Comparison of ENCODE assay signal across 14 cellular contexts in the genomic region with DNA sequence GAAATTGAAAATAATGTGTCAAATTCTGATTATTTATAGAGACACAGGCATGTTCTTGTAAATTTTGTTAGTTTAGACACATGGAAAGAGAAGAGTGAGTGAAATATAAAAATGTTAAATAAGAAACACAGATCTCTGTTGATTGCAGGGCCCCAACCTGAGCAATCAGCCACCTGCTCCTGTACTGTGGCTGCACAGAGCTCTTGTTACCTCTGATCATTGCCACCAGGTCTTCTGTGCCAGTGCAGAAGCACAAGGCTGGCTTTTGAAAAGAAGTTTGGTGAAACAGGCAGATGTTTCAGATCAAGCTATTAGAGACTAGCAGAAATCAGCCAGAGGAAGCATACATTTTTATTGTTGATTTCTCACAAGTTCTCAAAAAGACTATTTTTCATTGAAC.
DNase-seq lines count a peak whose midpoint lies in the region; ATAC-seq lines count a peak whose summit lies in the region.
"Had no signal": no experiment of that assay in that cellular context is flagged by ENCODE, and none has a peak within 500 bp of the region (broad histone marks: within the 10 kb centered on the region; RNA-seq: fewer than 3 reads in every experiment).

No MANE protein-coding gene starts in this region.

- intact Hi-C loops in activated naive CD4-positive, alpha-beta T cell treated with anti-CD3 and anti-CD28 coated beads for 36 hours (cut with micrococcal nuclease) = loop anchor here (5.0 kb wide), 1 partner anchor 35 kb away; no protein-coding TSS in a partner anchor

- H3K23ac ChIP-seq in trophoblast cell (ENCODE audit: low read length) = no peak overlapping the region

- CTCF ChIA-PET in activated naive CD4-positive, alpha-beta T cell treated with anti-CD3 and anti-CD28 coated beads for 36 hours (lab: Charles Lee) = interaction anchor here (1.2 kb wide), 1 partner anchor 15 kb away, joined by 3 read pairs; no protein-coding TSS in a partner anchor
- CTCF ChIA-PET in T-cell (lab: Charles Lee) = interaction anchor here in 1 of 2 donors (0.6 kb wide), 1 partner anchor 42 kb away, joined by 3 read pairs; no protein-coding TSS in a partner anchor

- no peak overlapping the region for H3K4me3 ChIP-seq in trophoblast cell (ENCODE audit: low read depth, low read length)

- H3K79me2 ChIP-seq in trophoblast cell (ENCODE audit: control insufficient read depth, insufficient read depth, low read length, poor library complexity) = no peaks in the 10 kb centered on the region

- no peak overlapping the region for H4K8ac ChIP-seq in trophoblast cell (ENCODE audit: low read depth, low read length)

- no peak overlapping the region for H3K14ac ChIP-seq in trophoblast cell (ENCODE audit: low read length)

- H3K9ac ChIP-seq in trophoblast cell (ENCODE audit: low read length) = no peak overlapping the region

- no peak overlapping the region for H4K91ac ChIP-seq in trophoblast cell (ENCODE audit: low read depth, low read length)

- no peak overlapping the region for H3K4ac ChIP-seq in trophoblast cell (ENCODE audit: low read depth, low read length)

- H3K9me3 Mint-ChIP-seq in activated naive CD4-positive, alpha-beta T cell treated with anti-CD3 and anti-CD28 coated beads for 36 hours = no peaks in the 10 kb centered on the region
- H3K9me3 Mint-ChIP-seq in T-cell = no peaks in the 10 kb centered on the region
- H3K9me3 Mint-ChIP-seq in activated naive CD8-positive, alpha-beta T cell (ENCODE audit: low read depth) = no peaks in the 10 kb centered on the region
- no peaks in the 10 kb centered on the region for H3K9me3 Mint-ChIP-seq in stimulated activated naive CD8-positive, alpha-beta T cell treated with anti-CD3 and anti-CD28 coated beads, Interleukin-15, amount 100 ng/mL, for 72 hours
- H3K9me3 Mint-ChIP-seq: CD8-positive, alpha-beta memory T cell had no signal

- no peak overlapping the region for H4K12ac ChIP-seq in trophoblast cell (ENCODE audit: low read depth, low read length)

- H3K4me3 Mint-ChIP-seq in activated naive CD4-positive, alpha-beta T cell treated with anti-CD3 and anti-CD28 coated beads for 36 hours = peak overlapping the region; percentile 4
- peak overlapping the region in 1 of 3 donors; percentile 33 for H3K4me3 Mint-ChIP-seq in T-cell
- H3K4me3 Mint-ChIP-seq in activated naive CD8-positive, alpha-beta T cell = peak overlapping the region; percentile 44
- peak overlapping the region; percentile 52 to 56 for H3K4me3 Mint-ChIP-seq in stimulated activated naive CD8-positive, alpha-beta T cell treated with anti-CD3 and anti-CD28 coated beads, Interleukin-15, amount 100 ng/mL, for 72 hours
- H3K4me3 Mint-ChIP-seq: CD8-positive, alpha-beta memory T cell had no signal

- no peak overlapping the region for H2BK120ac ChIP-seq in trophoblast cell (ENCODE audit: insufficient read depth, low read length, poor library complexity)

- POLR2A ChIA-PET in T-cell (lab: Charles Lee) = no interaction called here

- H3K18ac ChIP-seq in trophoblast cell (ENCODE audit: low read length) = no peak overlapping the region

- peak; percentile 45 to 62 (median 48) for ATAC-seq in T-cell (replicated peaks in 1 of 4)
- ATAC-seq in stimulated activated naive CD8-positive, alpha-beta T cell treated with anti-CD3 and anti-CD28 coated beads, Interleukin-15, amount 100 ng/mL, for 72 hours = no peak

- no peak overlapping the region for H2AK5ac ChIP-seq in trophoblast cell (ENCODE audit: low read length)

- H3K27ac Mint-ChIP-seq in activated naive CD4-positive, alpha-beta T cell treated with anti-CD3 and anti-CD28 coated beads for 36 hours = peak overlapping the region; percentile 82
- H3K27ac Mint-ChIP-seq in T-cell = peak overlapping the region; percentile 39 to 66
- H3K27ac Mint-ChIP-seq in activated naive CD8-positive, alpha-beta T cell = peak overlapping the region; percentile 84
- H3K27ac Mint-ChIP-seq in stimulated activated naive CD8-positive, alpha-beta T cell treated with anti-CD3 and anti-CD28 coated beads, Interleukin-15, amount 100 ng/mL, for 72 hours = peak overlapping the region in 1 of 2 donors; percentile 57

- no peaks in the 10 kb centered on the region for H3K27me3 Mint-ChIP-seq in activated naive CD4-positive, alpha-beta T cell treated with anti-CD3 and anti-CD28 coated beads for 36 hours (ENCODE audit: low read depth)
- H3K27me3 Mint-ChIP-seq in T-cell = peaks cover 0 to 4% of the 10 kb centered on the region in 2 donors
- no peaks in the 10 kb centered on the region for H3K27me3 Mint-ChIP-seq in activated naive CD8-positive, alpha-beta T cell
- no peaks in the 10 kb centered on the region for H3K27me3 Mint-ChIP-seq in stimulated activated naive CD8-positive, alpha-beta T cell treated with anti-CD3 and anti-CD28 coated beads, Interleukin-15, amount 100 ng/mL, for 72 hours

- no peak overlapping the region for H3K4me2 ChIP-seq in trophoblast cell (ENCODE audit: low read length)

- peaks cover 32% of the 10 kb centered on the region for H3K4me1 Mint-ChIP-seq in activated naive CD4-positive, alpha-beta T cell treated with anti-CD3 and anti-CD28 coated beads for 36 hours (ENCODE audit: low read depth)
- H3K4me1 Mint-ChIP-seq in T-cell = peaks cover 6 to 24% (median 16%) of the 10 kb centered on the region in 3 donors
- H3K4me1 Mint-ChIP-seq in activated naive CD8-positive, alpha-beta T cell (ENCODE audit: low read depth) = peaks cover 26% of the 10 kb centered on the region
- peaks cover 30% of the 10 kb centered on the region for H3K4me1 Mint-ChIP-seq in stimulated activated naive CD8-positive, alpha-beta T cell treated with anti-CD3 and anti-CD28 coated beads, Interleukin-15, amount 100 ng/mL, for 72 hours

- H2BK5ac ChIP-seq in trophoblast cell (ENCODE audit: low read depth, low read length, poor library complexity) = no peak overlapping the region

- H3K27me3 ChIP-seq in trophoblast cell (ENCODE audit: insufficient read depth, low read length) = no peaks in the 10 kb centered on the region

- no peaks in the 10 kb centered on the region for H3K79me1 ChIP-seq in trophoblast cell (ENCODE audit: low read length)

- no peak for DNase-seq in activated naive CD4-positive, alpha-beta T cell treated with anti-CD3 and anti-CD28 coated beads for 36 hours
- no peak for DNase-seq in activated naive CD4-positive, alpha-beta T cell (lab: John Stamatoyannopoulos, UW)
- DNase-seq in T-cell (no peak), hepatic stellate cell (ENCODE audit: low spot score) (no peak), trophoblast cell (no peak)
- DNase-seq in stimulated activated naive CD8-positive, alpha-beta T cell treated with anti-CD3 and anti-CD28 coated beads, Interleukin-15, amount 100 ng/mL, for 72 hours = no peak
- DNase-seq: ACHN; CD8-positive, alpha-beta memory T cell; GOT3; NCI-H1436 treated with DMSO at 0.1 percent for 48 hours; NCI-H2081 treated with DMSO at 0.1 percent for 48 hours; NCI-H226; NCI-H526 had no signal

- no peak overlapping the region for H2BK12ac ChIP-seq in trophoblast cell (ENCODE audit: low read length)

- H3K4me1 ChIP-seq in trophoblast cell (ENCODE audit: control insufficient read depth in 1 of 2, insufficient read depth in 2 of 2, low read length in 2 of 2) = no peaks in the 10 kb centered on the region

- H3K36me3 Mint-ChIP-seq in activated naive CD4-positive, alpha-beta T cell treated with anti-CD3 and anti-CD28 coated beads for 36 hours (ENCODE audit: low read depth) = no peaks in the 10 kb centered on the region
- H3K36me3 Mint-ChIP-seq in T-cell = no peaks in the 10 kb centered on the region
- H3K36me3 Mint-ChIP-seq in activated naive CD8-positive, alpha-beta T cell = no peaks in the 10 kb centered on the region
- H3K36me3 Mint-ChIP-seq: CD8-positive, alpha-beta memory T cell had no signal

- H3K36me3 ChIP-seq in trophoblast cell (ENCODE audit: control insufficient read depth in 1 of 2, insufficient read depth in 2 of 2, low read length in 2 of 2) = no peaks in the 10 kb centered on the region

- no peak overlapping the region for H2AFZ ChIP-seq in trophoblast cell (ENCODE audit: insufficient read depth, low read length, poor library complexity)

- H3K27ac ChIP-seq in trophoblast cell (ENCODE audit: low read depth, low read length) = no peak overlapping the region

- no peaks in the 10 kb centered on the region for H3K9me3 ChIP-seq in trophoblast cell (ENCODE audit: insufficient read depth, low read depth, low read length)
